1 cellular context compared by ENCODE assay signal in genomic region chr2:186493564-186494085, GRCh38.
TF ChIP-seq lines count a peak whose summit lies in the region.

No MANE protein-coding gene starts in this region.

TF ChIP-seq in HepG2, 621 proteins besides CTCF, POLR2A, EP300 and RAD21:
- peak; percentile 88 for TF ChIP-seq ATF7 (IDR thresholded peaks at IDR 0.05)
- TF ChIP-seq ATF7 (CRISPR knock-in tag; IDR thresholded peaks at IDR 0.05): no peak
- no peak for TF ChIP-seq NPAS2 (CRISPR knock-in tag; IDR thresholded peaks at IDR 0.05; ENCODE audit: borderline replicate concordance)
